In the genomic region with DNA sequence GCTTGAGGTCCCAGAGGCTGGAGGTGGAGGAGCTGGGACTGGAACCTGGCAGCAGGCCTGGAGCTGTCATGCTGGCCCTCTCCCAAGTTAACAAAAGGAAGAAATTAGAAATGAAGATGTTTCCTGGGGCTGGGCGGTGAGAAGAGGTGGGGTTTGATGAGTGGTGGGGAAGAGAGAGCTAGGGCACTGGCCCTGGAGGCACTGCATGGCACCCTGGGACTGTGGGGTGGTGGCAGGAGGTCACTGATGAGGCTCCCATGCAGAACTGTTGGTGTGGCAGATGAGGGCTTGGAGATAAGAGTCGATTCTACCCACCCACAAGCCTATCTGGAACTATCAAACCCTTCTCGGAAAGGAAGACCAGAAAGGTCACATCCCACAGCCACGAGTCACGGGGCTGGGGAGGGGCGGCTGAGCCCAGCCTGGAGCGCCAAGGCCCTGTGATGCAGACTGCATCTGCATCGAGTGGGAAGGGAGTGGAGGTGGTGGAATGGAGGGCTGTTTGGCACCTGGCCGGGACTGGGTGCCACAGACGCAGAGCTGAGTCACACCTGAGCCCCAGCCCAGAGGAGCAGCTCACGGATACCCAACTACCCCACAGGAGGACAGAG, we compare ENCODE assay signal across 8 cellular contexts. TPM values are rescaled to one million over a fixed set of nuclear protein-coding genes. Genes with fewer than 3 reads are reported as not detected.
DNase-seq lines count a peak whose midpoint lies in the region; ATAC-seq, FAIRE-seq and TF ChIP-seq lines count a peak whose summit lies in the region.

No MANE protein-coding gene starts in this region.

- H3K9me3 ChIP-seq in A549 (no peaks in the 10 kb centered on the region), right lobe of liver (no peaks in the 10 kb centered on the region)

- peak in 1 of 2 experiments; percentile 38 for DNase-seq in A549 (ENCODE audit: low read depth in 1 of 2, low spot score in 1 of 2)
- DNase-seq in KBM-7: peak; percentile 42
- peak; percentile 12 for DNase-seq in activated T-helper 9 cell treated with anti-CD3 and anti-CD28 coated beads, Interleukin-2, amount 50 U/mL, for 16 hours (ENCODE audit: low read depth)
- DNase-seq in right lobe of liver: no peak
- no peak for DNase-seq in NK-92 (lab: John Stamatoyannopoulos, UW; ENCODE audit: unreplicated experiment)

- TF ChIP-seq EP300 in A549 (IDR thresholded peaks at IDR 0.05): no peak

- CTCF ChIA-PET in A549 (lab: Yijun Ruan, JAX): interaction anchor here (1.4 to 1.5 kb wide), 3 partner anchors 9 to 15 kb away, joined by 3 to 4 read pairs (median 4); no protein-coding TSS in a partner anchor

- peak overlapping the region; percentile 23; the same call in 1 of the 3 replicates for H3K4me2 ChIP-seq in A549

- in situ Hi-C loops in KBM-7 (cut with MboI; ENCODE audit: low pct_unique_long_range_greater_than_20kb, low sequenced_read_pairs): no loop called here

- intact Hi-C loops in right lobe of liver (cut with DNase I): no loop called here

- 38% methylated on average over 11 of the region's 11 CpGs for WGBS in A549 (ENCODE audit: missing lambda C conversion rate)
- WGBS in right lobe of liver (ENCODE audit: insufficient coverage, low coverage, low lambda C conversion rate, missing lambda C conversion rate): 66% methylated on average over 9 of the region's 11 CpGs

- H3K27ac ChIP-seq in A549 (peak overlapping the region in 1 of 2 experiments; percentile 82; a peak in 3 of 6 replicates), right lobe of liver (no peak overlapping the region)

- TF ChIP-seq POLR2A in A549 (IDR thresholded peaks at IDR 0.05; ENCODE audit: low read length) (no peak), right lobe of liver (IDR thresholded peaks at IDR 0.05) (no peak)

- TF ChIP-seq RAD21 in A549 (conservative IDR thresholded peaks at IDR 0.05 in 1 of 2, IDR thresholded peaks at IDR 0.05 in 1 of 2): no peak

- H3K4me1 ChIP-seq in A549 (peaks cover 22% of the 10 kb centered on the region; the same call in 1 of the 3 replicates), right lobe of liver (no peaks in the 10 kb centered on the region)

- no peak for FAIRE-seq in A549 (lab: Jason Lieb, UNC)

- H3K4me3 ChIP-seq in A549 (no peak overlapping the region), right lobe of liver (no peak overlapping the region)

- ATAC-seq in A549: peak; percentile 17 to 50; a peak in 3 of 6 replicates
- ATAC-seq in right lobe of liver: peak in 3 of 4 donors; percentile 19 to 54 (median 25)
- no peak for ATAC-seq in HG03045 (IDR thresholded peaks at IDR 0.05; ENCODE audit: unreplicated experiment)
- ATAC-seq in GM21528 (IDR thresholded peaks at IDR 0.05; ENCODE audit: low FRiP score, unreplicated experiment): no peak
- ATAC-seq in HG03097 (IDR thresholded peaks at IDR 0.05; ENCODE audit: low FRiP score, unreplicated experiment): no peak

- no peaks in the 10 kb centered on the region for H3K36me3 ChIP-seq in right lobe of liver

- no peak for TF ChIP-seq CTCF in A549 (IDR thresholded peaks at IDR 0.05)
- TF ChIP-seq CTCF in right lobe of liver (IDR thresholded peaks at IDR 0.05): no peak

- H3K27me3 ChIP-seq in right lobe of liver: no peaks in the 10 kb centered on the region

- POLR2A ChIA-PET in A549 (lab: Yijun Ruan, JAX): no interaction called here

TF ChIP-seq in A549, 52 proteins besides CTCF, POLR2A, EP300 and RAD21:
- TF ChIP-seq MAFK (IDR thresholded peaks at IDR 0.05; ENCODE audit: partially characterized antibody): no peak
- TF ChIP-seq JUNB (IDR thresholded peaks at IDR 0.05): no peak
- TF ChIP-seq FOXS1 (CRISPR knock-in tag; IDR thresholded peaks at IDR 0.05): no peak
- TF ChIP-seq FOSL2 (IDR thresholded peaks at IDR 0.05): no peak
- TF ChIP-seq FOSL2 (CRISPR knock-in tag; IDR thresholded peaks at IDR 0.05): no peak
- no peak for TF ChIP-seq BHLHE40 (IDR thresholded peaks at IDR 0.05; ENCODE audit: low read depth, low read length)
- no peak for TF ChIP-seq GATA3 (IDR thresholded peaks at IDR 0.05; ENCODE audit: borderline replicate concordance)
- no peak for TF ChIP-seq ESRRA (IDR thresholded peaks at IDR 0.05; ENCODE audit: borderline replicate concordance, low read length)
- TF ChIP-seq POLR2AphosphoS2 (conservative IDR thresholded peaks at IDR 0.05; ENCODE audit: low read length): no peak
- TF ChIP-seq HEYL (CRISPR knock-in tag; IDR thresholded peaks at IDR 0.05): no peak
- no peak for TF ChIP-seq CHD2 (IDR thresholded peaks at IDR 0.05; ENCODE audit: low read length, partially characterized antibody)
- TF ChIP-seq NPAS2 (CRISPR knock-in tag; IDR thresholded peaks at IDR 0.05; ENCODE audit: borderline replicate concordance): no peak
- TF ChIP-seq CBX2 (IDR thresholded peaks at IDR 0.05; ENCODE audit: borderline replicate concordance, low read depth): no peak
- no peak for TF ChIP-seq RNF2 (IDR thresholded peaks at IDR 0.05; ENCODE audit: borderline replicate concordance, low read depth)
- TF ChIP-seq JUN (IDR thresholded peaks at IDR 0.05): no peak
- TF ChIP-seq TP53 (CRISPR knock-in tag; IDR thresholded peaks at IDR 0.05): no peak
- TF ChIP-seq, protein P1, sequence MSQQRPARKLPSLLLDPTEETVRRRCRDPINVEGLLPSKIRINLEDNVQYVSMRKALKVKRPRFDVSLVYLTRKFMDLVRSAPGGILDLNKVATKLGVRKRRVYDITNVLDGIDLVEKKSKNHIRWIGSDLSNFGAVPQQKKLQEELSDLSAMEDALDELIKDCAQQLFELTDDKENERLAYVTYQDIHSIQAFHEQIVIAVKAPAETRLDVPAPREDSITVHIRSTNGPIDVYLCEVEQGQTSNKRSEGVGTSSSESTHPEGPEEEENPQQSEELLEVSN (IDR thresholded peaks at IDR 0.05; ENCODE audit: borderline replicate concordance, low read depth): no peak
- no peak for TF ChIP-seq REST (IDR thresholded peaks at IDR 0.05)

RNA-seq across cellular contexts. Expression of gene MRPL37, which starts 29.4 kb away (rescaled TPM):
- polyA plus RNA-seq in A549 (2011; rRNA removed): 16.2 and 33.0 TPM in 2 replicates
- 15.8 and 20.6 TPM in 2 replicates for polyA plus RNA-seq in A549 (2012; cell fraction: cytosol; rRNA removed)
- polyA plus RNA-seq in A549 (2012; cell fraction: nucleus; rRNA removed): 11.7 and 27.6 TPM in 2 replicates
- polyA plus RNA-seq in A549 (2017; fragmentation: RNase III; extraction: RNeasy Plus Mini Kit Qiagen cat#74134 plus additional on column Dnase treatment): 64.8 to 70.4 TPM (median 68.9 TPM) in 3 replicates
- polyA minus RNA-seq in A549 (2011; rRNA and poly(A)+ RNA removed): 14.1 and 16.1 TPM in 2 replicates
- total RNA-seq in right lobe of liver: 100 to 1,000 TPM in 1 of 6 experiments, 10 to 100 TPM in 5; 56.2 to 108 (median 73.4) TPM

RNA-seq across cellular contexts. Expression of gene CYB5RL, which starts 29.6 kb away (rescaled TPM):
- polyA plus RNA-seq in A549 (2011; rRNA removed): 3.6 and 5.0 TPM in 2 replicates
- 4.2 and 4.6 TPM in 2 replicates for polyA plus RNA-seq in A549 (2012; cell fraction: cytosol; rRNA removed)
- 7.7 and 8.4 TPM in 2 replicates for polyA plus RNA-seq in A549 (2012; cell fraction: nucleus; rRNA removed)
- 3.4 to 4.2 TPM (median 4.0 TPM) in 3 replicates for polyA plus RNA-seq in A549 (2017; fragmentation: RNase III; extraction: RNeasy Plus Mini Kit Qiagen cat#74134 plus additional on column Dnase treatment)
- 5.0 and 6.0 TPM in 2 replicates for polyA minus RNA-seq in A549 (2011; rRNA and poly(A)+ RNA removed)
- 1 to 10 TPM; 2.5 to 4.6 (median 3.0) TPM for total RNA-seq in right lobe of liver

Comparison
In these comparisons a context has a peak if more than half of its experiments do, and no peak if none do; other contexts are left out.
1. ATAC-seq: peak in A549 (2 of 2) and right lobe of liver (3 of 4); none in HG03045 (single experiment), GM21528 (single experiment) and HG03097 (single experiment).
2. DNase-seq: peak in KBM-7 (single experiment) and activated T-helper 9 cell treated with anti-CD3 and anti-CD28 coated beads, Interleukin-2, amount 50 U/mL, for 16 hours (single experiment); none in right lobe of liver (0 of 3) and NK-92 (single experiment).